In genomic region chr3:4828279-4829030, GRCh38 we compare ENCODE assay signal across 1 cellular context.
TF ChIP-seq lines count a peak whose summit lies in the region.

No MANE protein-coding gene starts in this region.

TF ChIP-seq in K562, 482 proteins besides CTCF, POLR2A, EP300 and RAD21 (continued from another document and continues in another):
- no peak for TF ChIP-seq PBX2 (CRISPR knock-in tag; IDR thresholded peaks at IDR 0.05; ENCODE audit: low read depth)
- peak; percentile 80 for TF ChIP-seq PBX2 (tag; conservative IDR thresholded peaks at IDR 0.05; ENCODE audit: low read depth)
- no peak for TF ChIP-seq CREM (IDR thresholded peaks at IDR 0.05; ENCODE audit: low read depth)
- no peak for TF ChIP-seq ZNF212 (CRISPR knock-in tag; IDR thresholded peaks at IDR 0.05)
- TF ChIP-seq POLR3A (IDR thresholded peaks at IDR 0.05; ENCODE audit: borderline replicate concordance, extremely low read depth, insufficient read depth, insufficient read length): no peak
- TF ChIP-seq HSF4 (CRISPR knock-in tag; IDR thresholded peaks at IDR 0.05; ENCODE audit: borderline replicate concordance): peak; percentile 49; the same call in 1 of the 2 replicates
- TF ChIP-seq ZNF395 (CRISPR knock-in tag; IDR thresholded peaks at IDR 0.05): peak; percentile 73; the same call in 1 of the 2 replicates
- no peak for TF ChIP-seq E2F3 (CRISPR knock-in tag; IDR thresholded peaks at IDR 0.05)
- TF ChIP-seq TCFL5 (CRISPR knock-in tag; conservative IDR thresholded peaks at IDR 0.05): no peak
- TF ChIP-seq ARID1B (IDR thresholded peaks at IDR 0.05): no peak
- TF ChIP-seq MLX (CRISPR knock-in tag; conservative IDR thresholded peaks at IDR 0.05): no peak
- TF ChIP-seq C11orf30 (IDR thresholded peaks at IDR 0.05; ENCODE audit: low read depth): 0 out of 2 replicates have a peak, but pooled peaks have one; percentile 14
- TF ChIP-seq, protein P1, sequence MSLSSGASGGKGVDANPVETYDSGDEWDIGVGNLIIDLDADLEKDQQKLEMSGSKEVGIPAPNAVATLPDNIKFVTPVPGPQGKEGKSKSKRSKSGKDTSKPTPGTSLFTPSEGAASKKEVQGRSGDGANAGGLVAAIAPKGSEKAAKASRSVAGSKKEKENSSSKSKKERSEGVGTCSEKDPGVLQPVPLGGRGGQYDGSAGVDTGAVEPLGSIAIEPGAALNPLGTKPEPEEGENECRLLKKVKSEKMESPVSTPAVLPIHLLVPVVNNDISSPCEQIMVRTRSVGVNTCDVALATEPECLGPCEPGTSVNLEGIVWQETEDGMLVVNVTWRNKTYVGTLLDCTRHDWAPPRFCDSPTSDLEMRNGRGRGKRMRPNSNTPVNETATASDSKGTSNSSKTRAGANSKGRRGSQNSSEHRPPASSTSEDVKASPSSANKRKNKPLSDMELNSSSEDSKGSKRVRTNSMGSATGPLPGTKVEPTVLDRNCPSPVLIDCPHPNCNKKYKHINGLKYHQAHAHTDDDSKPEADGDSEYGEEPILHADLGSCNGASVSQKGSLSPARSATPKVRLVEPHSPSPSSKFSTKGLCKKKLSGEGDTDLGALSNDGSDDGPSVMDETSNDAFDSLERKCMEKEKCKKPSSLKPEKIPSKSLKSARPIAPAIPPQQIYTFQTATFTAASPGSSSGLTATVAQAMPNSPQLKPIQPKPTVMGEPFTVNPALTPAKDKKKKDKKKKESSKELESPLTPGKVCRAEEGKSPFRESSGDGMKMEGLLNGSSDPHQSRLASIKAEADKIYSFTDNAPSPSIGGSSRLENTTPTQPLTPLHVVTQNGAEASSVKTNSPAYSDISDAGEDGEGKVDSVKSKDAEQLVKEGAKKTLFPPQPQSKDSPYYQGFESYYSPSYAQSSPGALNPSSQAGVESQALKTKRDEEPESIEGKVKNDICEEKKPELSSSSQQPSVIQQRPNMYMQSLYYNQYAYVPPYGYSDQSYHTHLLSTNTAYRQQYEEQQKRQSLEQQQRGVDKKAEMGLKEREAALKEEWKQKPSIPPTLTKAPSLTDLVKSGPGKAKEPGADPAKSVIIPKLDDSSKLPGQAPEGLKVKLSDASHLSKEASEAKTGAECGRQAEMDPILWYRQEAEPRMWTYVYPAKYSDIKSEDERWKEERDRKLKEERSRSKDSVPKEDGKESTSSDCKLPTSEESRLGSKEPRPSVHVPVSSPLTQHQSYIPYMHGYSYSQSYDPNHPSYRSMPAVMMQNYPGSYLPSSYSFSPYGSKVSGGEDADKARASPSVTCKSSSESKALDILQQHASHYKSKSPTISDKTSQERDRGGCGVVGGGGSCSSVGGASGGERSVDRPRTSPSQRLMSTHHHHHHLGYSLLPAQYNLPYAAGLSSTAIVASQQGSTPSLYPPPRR (CRISPR knock-in tag; IDR thresholded peaks at IDR 0.05; ENCODE audit: borderline replicate concordance): 0 out of 2 replicates have a peak, but pooled peaks have one; percentile 55
- no peak for TF ChIP-seq ZNF384 (IDR thresholded peaks at IDR 0.05; ENCODE audit: low read depth, low read length)
- 0 out of 2 replicates have a peak, but pooled peaks have one; percentile 3 for TF ChIP-seq NFRKB (IDR thresholded peaks at IDR 0.05; ENCODE audit: low read depth)
- TF ChIP-seq MCM7 (IDR thresholded peaks at IDR 0.05): no peak
- TF ChIP-seq ZNF232 (CRISPR knock-in tag; IDR thresholded peaks at IDR 0.05): no peak
- no peak; the same call in 1 of the 2 replicates for TF ChIP-seq FOSL1 (tag; conservative IDR thresholded peaks at IDR 0.05)
- TF ChIP-seq NR4A1 (CRISPR knock-in tag; IDR thresholded peaks at IDR 0.05): no peak
- TF ChIP-seq NR4A1 (tag; IDR thresholded peaks at IDR 0.05): peak; percentile 77
- TF ChIP-seq, protein P2, sequence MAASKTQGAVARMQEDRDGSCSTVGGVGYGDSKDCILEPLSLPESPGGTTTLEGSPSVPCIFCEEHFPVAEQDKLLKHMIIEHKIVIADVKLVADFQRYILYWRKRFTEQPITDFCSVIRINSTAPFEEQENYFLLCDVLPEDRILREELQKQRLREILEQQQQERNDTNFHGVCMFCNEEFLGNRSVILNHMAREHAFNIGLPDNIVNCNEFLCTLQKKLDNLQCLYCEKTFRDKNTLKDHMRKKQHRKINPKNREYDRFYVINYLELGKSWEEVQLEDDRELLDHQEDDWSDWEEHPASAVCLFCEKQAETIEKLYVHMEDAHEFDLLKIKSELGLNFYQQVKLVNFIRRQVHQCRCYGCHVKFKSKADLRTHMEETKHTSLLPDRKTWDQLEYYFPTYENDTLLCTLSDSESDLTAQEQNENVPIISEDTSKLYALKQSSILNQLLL (CRISPR knock-in tag; IDR thresholded peaks at IDR 0.05; ENCODE audit: borderline replicate concordance): no peak
- 0 out of 4 replicates have a peak, but pooled peaks of 1 of the 2 experiments have one; percentile 28 for TF ChIP-seq MAZ (CRISPR knock-in tag; conservative IDR thresholded peaks at IDR 0.05 in 1 of 2, IDR thresholded peaks at IDR 0.05 in 1 of 2)
- peak; percentile 67 for TF ChIP-seq ZNF592 (IDR thresholded peaks at IDR 0.05)
- no peak for TF ChIP-seq SRSF3 (IDR thresholded peaks at IDR 0.05; ENCODE audit: insufficient read depth, low read length)
- TF ChIP-seq NFE2 (IDR thresholded peaks at IDR 0.05; ENCODE audit: low read depth): peak; percentile 25; the same call in 1 of the 2 replicates
- no peak for TF ChIP-seq TAF1 (IDR thresholded peaks at IDR 0.05; ENCODE audit: control insufficient read depth, extremely low read depth, insufficient read depth, low read length, severe bottlenecking)
- peak; percentile 46 for TF ChIP-seq RBFOX2 (IDR thresholded peaks at IDR 0.05; ENCODE audit: low read depth, low read length)
- no peak for TF ChIP-seq PHTF2 (CRISPR knock-in tag; IDR thresholded peaks at IDR 0.05)
- peak; percentile 66 for TF ChIP-seq WHSC1 (IDR thresholded peaks at IDR 0.05; ENCODE audit: low read length)
- TF ChIP-seq E2F5 (CRISPR knock-in tag; IDR thresholded peaks at IDR 0.05): no peak
- TF ChIP-seq ESRRA (IDR thresholded peaks at IDR 0.05; ENCODE audit: borderline replicate concordance, low read depth): peak; percentile 20; the same call in 1 of the 2 replicates
- peak; percentile 14 for TF ChIP-seq HDAC3 (IDR thresholded peaks at IDR 0.05; ENCODE audit: borderline replicate concordance, partially characterized antibody)
- TF ChIP-seq CXXC5 (CRISPR knock-in tag; IDR thresholded peaks at IDR 0.05): peak; percentile 59
- TF ChIP-seq ZBTB17 (CRISPR knock-in tag; IDR thresholded peaks at IDR 0.05): 0 out of 2 replicates have a peak, but pooled peaks have one; percentile 17
- TF ChIP-seq ZNF311 (CRISPR knock-in tag; IDR thresholded peaks at IDR 0.05): peak; percentile 84
- TF ChIP-seq CTCFL (IDR thresholded peaks at IDR 0.05; ENCODE audit: borderline replicate concordance, insufficient read depth, low read depth, low read length, poor library complexity, severe bottlenecking): no peak
- TF ChIP-seq REST (CRISPR knock-in tag; IDR thresholded peaks at IDR 0.05; ENCODE audit: low read depth): no peak
